Comparison of ENCODE assay signal across 20 cellular contexts in the genomic region with DNA sequence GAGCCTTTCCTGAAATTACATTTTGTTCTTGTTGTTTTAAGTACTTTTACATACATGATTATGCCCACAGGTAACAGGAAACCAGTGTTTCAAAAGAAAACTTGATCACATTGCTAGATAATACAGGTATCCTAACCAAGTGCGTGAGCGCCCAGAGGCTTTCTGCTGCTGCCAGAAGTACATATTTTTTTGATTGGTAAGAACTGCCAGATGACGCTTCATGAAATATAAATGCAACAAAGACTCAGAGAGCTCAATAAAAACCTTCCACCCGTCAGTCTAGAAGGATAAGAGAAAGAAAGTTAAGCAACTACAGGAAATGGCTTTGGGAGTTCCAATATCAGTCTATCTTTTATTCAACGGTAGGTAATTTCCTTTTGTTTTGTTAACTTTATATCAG. TPM values are rescaled to one million over a fixed set of nuclear protein-coding genes. Genes with fewer than 3 reads are reported as not detected.
DNase-seq lines count a peak whose midpoint lies in the region; ATAC-seq and TF ChIP-seq lines count a peak whose summit lies in the region.
"Had no signal": no experiment of that assay in that cellular context is flagged by ENCODE, and none has a peak within 500 bp of the region (broad histone marks: within the 10 kb centered on the region; RNA-seq: fewer than 3 reads in every experiment).

A gene with protein sequence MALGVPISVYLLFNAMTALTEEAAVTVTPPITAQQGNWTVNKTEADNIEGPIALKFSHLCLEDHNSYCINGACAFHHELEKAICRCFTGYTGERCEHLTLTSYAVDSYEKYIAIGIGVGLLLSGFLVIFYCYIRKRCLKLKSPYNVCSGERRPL (plus strand): TSS at position 256 of the 400 bp plus-strand sequence. CDS start 64 bp downstream, at position 320.

- no peak within 1 kb of the TSS for H3K4ac ChIP-seq in H9 (ENCODE audit: low read depth, low read length)

- no peak within 1 kb of the TSS for H3K4me3 ChIP-seq in OCI-LY7 (ENCODE audit: low read depth, low read length, poor library complexity, severe bottlenecking)
- H3K4me3 ChIP-seq in esophagus (ENCODE audit: low read depth in 1 of 2, low read length in 2 of 2): peak within 1 kb of the TSS in 1 of 2 donors; percentile 49
- H3K4me3 ChIP-seq: heart right ventricle, ovary had no signal

- POLR2A ChIA-PET in OCI-LY7 (lab: Charles Lee): interaction anchor here (0.7 to 2.4 kb wide), 4 partner anchors 9 to 66 kb away, joined by 3 to 11 read pairs (median 4); no protein-coding TSS in a partner anchor

- no peak for DNase-seq in activated T-cell treated with anti-CD3 and anti-CD28 coated beads, Interleukin-2, amount 50 U/mL, for 72 hours
- DNase-seq in activated T-cell treated with anti-CD3 and anti-CD28 coated beads, Interleukin-2, amount 50 U/mL, for 48 hours: no peak
- DNase-seq in OCI-LY7 (ENCODE audit: low spot score) (no peak), renal cortical epithelial cell (ENCODE audit: low read depth) (peak; percentile 25), NCI-H2081 treated with DMSO at 0.1 percent for 48 hours (lab: John Stamatoyannopoulos, UW) (no peak), H9 (no peak)
- DNase-seq: activated CD8-positive, alpha-beta memory T cell treated with anti-CD3 and anti-CD28 coated beads, Interleukin-2, amount 10 ng/mL, durations not matched to agents 7 days and 5 days; heart right ventricle; KBM-7; NCI-H1417; NCI-H510A treated with DMSO at 0.1 percent for 48 hours; ovary; stimulated activated CD4-positive, alpha-beta T cell treated with anti-CD3 and anti-CD28 coated beads, Interleukin-12 subunit alpha, Interleukin-12 subunit beta, amount 100 ng/mL, for 4 hours; WERI-Rb-1 had no signal

- no peak within 1 kb of the TSS for H4K8ac ChIP-seq in H9 (replicated peaks; ENCODE audit: insufficient read length, low read depth, low read length)

- H3K4me3 Mint-ChIP-seq in activated T-cell treated with anti-CD3 and anti-CD28 coated beads, Interleukin-2, amount 50 U/mL, for 72 hours: peak within 1 kb of the TSS; percentile 2 to 62
- no peak within 1 kb of the TSS for H3K4me3 Mint-ChIP-seq in H9
- H3K4me3 Mint-ChIP-seq: activated CD8-positive, alpha-beta memory T cell treated with anti-CD3 and anti-CD28 coated beads, Interleukin-2, amount 10 ng/mL, durations not matched to agents 7 days and 5 days had no signal

- intact Hi-C loops in OCI-LY7 (cut with micrococcal nuclease; ENCODE audit: unreplicated experiment): no loop called here

- H2AFZ ChIP-seq in OCI-LY7 (ENCODE audit: low read length) (peak within 1 kb of the TSS; percentile 75), H9 (ENCODE audit: low read length) (no peak within 1 kb of the TSS)

- no peak within 1 kb of the TSS for H3K14ac ChIP-seq in H9 (ENCODE audit: insufficient read depth, low read length)

- no peak within 1 kb of the TSS for H3K56ac ChIP-seq in H9 (ENCODE audit: insufficient read length, low read depth, low read length)

- H3K4me1 Mint-ChIP-seq in activated T-cell treated with anti-CD3 and anti-CD28 coated beads, Interleukin-2, amount 50 U/mL, for 72 hours (ENCODE audit: low read depth): peaks cover 6% of the 10 kb centered on the region
- H3K4me1 Mint-ChIP-seq in H9: 0 out of 4 replicates have a peak, but pooled peaks cover 0 to 2% of the 10 kb centered on the region in 2 experiments

- H3K4me2 ChIP-seq in OCI-LY7 (ENCODE audit: low read length) (peak within 1 kb of the TSS; percentile 45), H9 (ENCODE audit: insufficient read depth, insufficient read length, low read length) (no peak within 1 kb of the TSS)

- H3T11ph ChIP-seq in H9 (ENCODE audit: low read length): no peak within 1 kb of the TSS

- H3K9me2 ChIP-seq in OCI-LY7 (ENCODE audit: insufficient read depth, low read length): no peaks in the 10 kb centered on the region

- H2BK15ac ChIP-seq in H9 (ENCODE audit: low read depth, low read length): no peak within 1 kb of the TSS

- H3K27ac Mint-ChIP-seq in activated T-cell treated with anti-CD3 and anti-CD28 coated beads, Interleukin-2, amount 50 U/mL, for 72 hours: peak within 1 kb of the TSS; percentile 38
- H3K27ac Mint-ChIP-seq in H9: no peak within 1 kb of the TSS
- H3K27ac Mint-ChIP-seq: activated CD8-positive, alpha-beta memory T cell treated with anti-CD3 and anti-CD28 coated beads, Interleukin-2, amount 10 ng/mL, durations not matched to agents 7 days and 5 days had no signal

- no peak within 1 kb of the TSS for H4K91ac ChIP-seq in H9 (ENCODE audit: insufficient read length, low read depth, low read length)

- TF ChIP-seq CTCF in OCI-LY7 (conservative IDR thresholded peaks at IDR 0.05; ENCODE audit: low read length) (no peak), H9 (conservative IDR thresholded peaks at IDR 0.05) (no peak)

- no peak within 1 kb of the TSS for H3K18ac ChIP-seq in H9 (ENCODE audit: insufficient read length, low read depth, low read length)

- no peaks in the 10 kb centered on the region for H3K79me1 ChIP-seq in H9 (ENCODE audit: insufficient read depth, low read depth, low read length, poor library complexity, severe bottlenecking)

- ATAC-seq in activated T-cell treated with anti-CD3 and anti-CD28 coated beads, Interleukin-2, amount 50 U/mL, for 72 hours (replicated peaks in 1 of 2): peak; percentile 39 to 45
- ATAC-seq in activated CD4-positive, CD25-positive, alpha-beta regulatory T cell treated with anti-CD3 and anti-CD28 coated beads, Interleukin-2, amount 50 U/mL, for 24 hours: no peak
- ATAC-seq: activated CD8-positive, alpha-beta memory T cell treated with anti-CD3 and anti-CD28 coated beads, Interleukin-2, amount 10 ng/mL, durations not matched to agents 7 days and 5 days; heart right ventricle; Panc1 had no signal

- no peak within 1 kb of the TSS for H2BK12ac ChIP-seq in H9 (ENCODE audit: insufficient read length, low read depth, low read length)

- H3K23ac ChIP-seq in H9 (ENCODE audit: insufficient read length, low read depth, low read length): no peak within 1 kb of the TSS

- H2BK120ac ChIP-seq in H9 (ENCODE audit: low read depth, low read length, poor library complexity, severe bottlenecking): no peak within 1 kb of the TSS

- no peaks in the 10 kb centered on the region for H3K36me3 ChIP-seq in OCI-LY7 (ENCODE audit: insufficient read depth, low read length)
- no peaks in the 10 kb centered on the region for H3K36me3 ChIP-seq in esophagus (ENCODE audit: control insufficient read depth in 2 of 2, insufficient read depth in 2 of 2, low read length in 1 of 2)
- H3K36me3 ChIP-seq: heart right ventricle, ovary, WERI-Rb-1 had no signal

- CTCF ChIA-PET in OCI-LY7 (lab: Charles Lee; ENCODE audit: unreplicated experiment): no interaction called here

- no peaks in the 10 kb centered on the region for H3K36me3 Mint-ChIP-seq in activated T-cell treated with anti-CD3 and anti-CD28 coated beads, Interleukin-2, amount 50 U/mL, for 72 hours (ENCODE audit: insufficient read depth in 2 of 2)
- H3K36me3 Mint-ChIP-seq in H9 (ENCODE audit: insufficient read depth in 1 of 3, low read depth in 3 of 3): no peaks in the 10 kb centered on the region
- H3K36me3 Mint-ChIP-seq: activated CD8-positive, alpha-beta memory T cell treated with anti-CD3 and anti-CD28 coated beads, Interleukin-2, amount 10 ng/mL, durations not matched to agents 7 days and 5 days had no signal

- no peaks in the 10 kb centered on the region for H3K27me3 Mint-ChIP-seq in activated T-cell treated with anti-CD3 and anti-CD28 coated beads, Interleukin-2, amount 50 U/mL, for 72 hours (ENCODE audit: low read depth)
- H3K27me3 Mint-ChIP-seq in H9 (ENCODE audit: low read depth): no peaks in the 10 kb centered on the region
- H3K27me3 Mint-ChIP-seq: activated CD8-positive, alpha-beta memory T cell treated with anti-CD3 and anti-CD28 coated beads, Interleukin-2, amount 10 ng/mL, durations not matched to agents 7 days and 5 days had no signal

- no peaks in the 10 kb centered on the region for H3K23me2 ChIP-seq in H9 (ENCODE audit: insufficient read length, low read depth, low read length, poor library complexity, severe bottlenecking)

- no peak within 1 kb of the TSS for H2BK20ac ChIP-seq in H9 (ENCODE audit: low read depth, low read length, poor library complexity, severe bottlenecking)

- H3K27ac ChIP-seq in OCI-LY7 (ENCODE audit: low read depth, low read length, poor library complexity, severe bottlenecking): no peak within 1 kb of the TSS
- peak within 1 kb of the TSS; percentile 55 to 63 for H3K27ac ChIP-seq in esophagus (ENCODE audit: low read depth in 2 of 2, low read length in 1 of 2)
- H3K27ac ChIP-seq in H9 (ENCODE audit: insufficient read length, low read depth, low read length): no peak within 1 kb of the TSS
- H3K27ac ChIP-seq: heart right ventricle, ovary, WERI-Rb-1 had no signal

- H3K9ac ChIP-seq in H9 (ENCODE audit: extremely low read depth, insufficient read length, low read length): no peak within 1 kb of the TSS

- H3K79me2 ChIP-seq in OCI-LY7 (ENCODE audit: insufficient read depth, low read depth, low read length) (no peaks in the 10 kb centered on the region), H9 (ENCODE audit: insufficient read depth, low read length) (no peaks in the 10 kb centered on the region)

- H4K20me1 ChIP-seq in OCI-LY7 (ENCODE audit: insufficient read depth, low read length) (no peaks in the 10 kb centered on the region), H9 (ENCODE audit: control insufficient read depth, insufficient read depth, insufficient read length) (no peaks in the 10 kb centered on the region)

- H3K4me1 ChIP-seq in OCI-LY7 (ENCODE audit: insufficient read depth, low read length, poor library complexity, severe bottlenecking) (peaks cover 12% of the 10 kb centered on the region), esophagus (ENCODE audit: control insufficient read depth in 2 of 2, insufficient read depth in 2 of 2, low read length in 1 of 2) (no peaks in the 10 kb centered on the region), H9 (ENCODE audit: insufficient read depth, low read length) (no peaks in the 10 kb centered on the region)
- H3K4me1 ChIP-seq: heart right ventricle had no signal

- no peak within 1 kb of the TSS for H2BK5ac ChIP-seq in H9 (ENCODE audit: insufficient read length, low read length)

- 37 to 43% methylated on average over 5 of the region's 5 CpGs for WGBS in esophagus, 2 donors
- WGBS in H9 (ENCODE audit: extremely low coverage, insufficient read length, low lambda C conversion rate): no CpG with 5 or more reads among the region's 5 CpGs

- H3K9me3 Mint-ChIP-seq in activated T-cell treated with anti-CD3 and anti-CD28 coated beads, Interleukin-2, amount 50 U/mL, for 72 hours: no peaks in the 10 kb centered on the region
- H3K9me3 Mint-ChIP-seq in H9: no peaks in the 10 kb centered on the region

- no peak within 1 kb of the TSS for H2AK5ac ChIP-seq in H9 (ENCODE audit: insufficient read length, low read length)

- no peaks in the 10 kb centered on the region for H3K9me3 ChIP-seq in OCI-LY7 (ENCODE audit: low read length)
- H3K9me3 ChIP-seq in esophagus (ENCODE audit: control insufficient read depth in 2 of 2, insufficient read depth in 1 of 2, low read depth in 1 of 2, low read length in 1 of 2): no peaks in the 10 kb centered on the region
- no peaks in the 10 kb centered on the region for H3K9me3 ChIP-seq in H9 (ENCODE audit: control insufficient read depth, low read depth, low read length)
- H3K9me3 ChIP-seq: heart right ventricle, ovary had no signal

- no TSS peak for BruUV-seq in OCI-LY7 (replicated peaks; lab: Mats Ljungman, UMichigan)

- H4K5ac ChIP-seq in H9 (ENCODE audit: insufficient read length, low read depth, low read length): no peak within 1 kb of the TSS

- no peaks in the 10 kb centered on the region for H3K27me3 ChIP-seq in esophagus (ENCODE audit: control insufficient read depth in 1 of 2, insufficient read depth in 2 of 2, low read length in 2 of 2)
- no peaks in the 10 kb centered on the region for H3K27me3 ChIP-seq in H9 (ENCODE audit: insufficient read depth, low read length)
- H3K27me3 ChIP-seq: heart right ventricle, ovary had no signal

RNA-seq across cellular contexts. Expression of the gene that starts here (rescaled TPM):
- under 1 TPM in 1 of 2 donors, not detected in 1; 0.43 TPM for total RNA-seq in activated T-cell treated with anti-CD3 and anti-CD28 coated beads, Interleukin-2, amount 50 U/mL, for 72 hours
- total RNA-seq in OCI-LY7 (2014; rRNA removed; shearing (Covaris generic)): 0.72 TPM in 1 of 2 replicates, not detected in the other
- not detected in 2 replicates for total RNA-seq in OCI-LY7 (2022)
- polyA plus RNA-seq in esophagus: 10 to 100 TPM; 12.8 to 63.1 TPM
- total RNA-seq in renal cortical epithelial cell: 5.3 and 22.7 TPM in 2 replicates
- not detected in 2 replicates for total RNA-seq in H9 (2021)
- total RNA-seq: activated CD8-positive, alpha-beta memory T cell treated with anti-CD3 and anti-CD28 coated beads, Interleukin-2, amount 10 ng/mL, durations not matched to agents 7 days and 5 days; mucosa of gallbladder; subcutaneous adipose tissue had no signal
- polyA plus RNA-seq: AG04450 had no signal

Comparison
In these comparisons a context has a peak if more than half of its experiments do, and no peak if none do; other contexts are left out.
1. Peak in ATAC-seq in activated T-cell treated with anti-CD3 and anti-CD28 coated beads, Interleukin-2, amount 50 U/mL, for 72 hours; RNA of the gene not detected or under 1 TPM.
2. H3K4me3 Mint-ChIP-seq: peak in activated T-cell treated with anti-CD3 and anti-CD28 coated beads, Interleukin-2, amount 50 U/mL, for 72 hours (2 of 2); none in H9 (0 of 2).
3. H3K27ac ChIP-seq: peak in esophagus (2 of 2); none in OCI-LY7 (single experiment) and H9 (single experiment).